In genomic region chr5:132823481-132824050, GRCh38 we compare ENCODE assay signal across 11 cellular contexts. TPM values are rescaled to one million over a fixed set of nuclear protein-coding genes. Genes with fewer than 3 reads are reported as not detected.
DNase-seq lines count a peak whose midpoint lies in the region; ATAC-seq and TF ChIP-seq lines count a peak whose summit lies in the region.
"Had no signal": no experiment of that assay in that cellular context is flagged by ENCODE, and none has a peak within 500 bp of the region (broad histone marks: within the 10 kb centered on the region; RNA-seq: fewer than 3 reads in every experiment).

No MANE protein-coding gene starts in this region.

- no peak for DNase-seq in activated naive CD8-positive, alpha-beta T cell treated with anti-CD3 and anti-CD28 coated beads, Interleukin-2, amount 50 U/mL, for 24 hours
- DNase-seq in dorsolateral prefrontal cortex = no peak
- DNase-seq in medulla oblongata (ENCODE audit: extremely low spot score) = peak; percentile 13
- DNase-seq in tibial artery = no peak
- no peak for DNase-seq in activated CD8-positive, alpha-beta T cell treated with anti-CD3 and anti-CD28 coated beads for 36 hours
- DNase-seq in lower leg skin (ENCODE audit: low spot score in 2 of 2) = no peak

- H3K4me1 ChIP-seq in tibial artery = peaks cover 0 to 26% (median 18%) of the 10 kb centered on the region in 4 donors

- peaks cover 17% of the 10 kb centered on the region for H3K27me3 Mint-ChIP-seq in activated naive CD8-positive, alpha-beta T cell
- H3K27me3 Mint-ChIP-seq in activated naive CD8-positive, alpha-beta T cell treated with anti-CD3 and anti-CD28 coated beads, Interleukin-2, amount 50 U/mL, for 24 hours = peaks cover 71% of the 10 kb centered on the region
- peaks cover 57% of the 10 kb centered on the region for H3K27me3 Mint-ChIP-seq in activated CD8-positive, alpha-beta T cell treated with anti-CD3 and anti-CD28 coated beads for 36 hours

- CTCF ChIA-PET in activated CD8-positive, alpha-beta T cell treated with anti-CD3 and anti-CD28 coated beads for 36 hours (lab: Charles Lee) = interaction anchor here (1.0 to 3.2 kb wide), 5 partner anchors 9 to 317 kb away, joined by 3 to 15 read pairs (median 3); partner anchors contain the start of gene CCNI2

- H3K36me3 ChIP-seq in tibial artery = peaks cover 0 to 14% (median 0%) of the 10 kb centered on the region in 3 donors

- H3K27ac ChIP-seq in dorsolateral prefrontal cortex = peak overlapping the region; percentile 73 to 100 (median 97)
- H3K27ac ChIP-seq in tibial artery = no peak overlapping the region
- H3K27ac ChIP-seq: SK-N-MC, upper lobe of left lung, VCaP had no signal

- intact Hi-C loops in dorsolateral prefrontal cortex (cut with DNase I) (loop anchor here (5.0 to 10.0 kb wide), 5 partner anchors 76 to 269 kb away; partner anchors contain the start of genes IL13 (in 2 of the 2), CCNI2 (in 1 of the 2), KIF3A (in 1 of the 2) and RAD50 (in 1 of the 2)), tibial artery (cut with DNase I; ENCODE audit: low total_unique reads) (no loop called here), lower leg skin (cut with DNase I; ENCODE audit: low total_unique reads) (no loop called here)
- intact Hi-C loops in activated CD8-positive, alpha-beta T cell treated with anti-CD3 and anti-CD28 coated beads for 36 hours (cut with micrococcal nuclease) = loop anchor here (5.0 to 10.0 kb wide), 2 partner anchors 76 to 439 kb away; partner anchors contain the start of gene CCNI2

- POLR2A ChIA-PET in activated CD8-positive, alpha-beta T cell treated with anti-CD3 and anti-CD28 coated beads for 36 hours (lab: Charles Lee) = interaction anchor here (0.9 to 1.3 kb wide), 2 partner anchors 9 to 202 kb away, joined by 3 read pairs; no protein-coding TSS in a partner anchor

- H3K9me3 Mint-ChIP-seq in activated naive CD8-positive, alpha-beta T cell (ENCODE audit: low read depth) = no peaks in the 10 kb centered on the region
- H3K9me3 Mint-ChIP-seq in activated naive CD8-positive, alpha-beta T cell treated with anti-CD3 and anti-CD28 coated beads, Interleukin-2, amount 50 U/mL, for 24 hours = no peaks in the 10 kb centered on the region
- H3K9me3 Mint-ChIP-seq in activated CD8-positive, alpha-beta T cell treated with anti-CD3 and anti-CD28 coated beads for 36 hours = no peaks in the 10 kb centered on the region

- ATAC-seq in activated naive CD8-positive, alpha-beta T cell treated with anti-CD3 and anti-CD28 coated beads, Interleukin-2, amount 50 U/mL, for 24 hours = no peak
- ATAC-seq in activated CD8-positive, alpha-beta T cell treated with anti-CD3 and anti-CD28 coated beads for 36 hours = no peak
- ATAC-seq in GM21723 (IDR thresholded peaks at IDR 0.05; ENCODE audit: unreplicated experiment) = no peak

- 92 to 95% methylated on average over 5 to 7 of the region's 7 CpGs for WGBS in lower leg skin, 2 donors

- no peaks in the 10 kb centered on the region for H3K9me3 ChIP-seq in tibial artery
- H3K9me3 ChIP-seq: upper lobe of left lung had no signal

- no peak for TF ChIP-seq POLR2A in lower leg skin (IDR thresholded peaks at IDR 0.05)

- no peak for TF ChIP-seq CTCF in dorsolateral prefrontal cortex (IDR thresholded peaks at IDR 0.05 in 54 of 56, conservative IDR thresholded peaks at IDR 0.05 in 2 of 56; ENCODE audit: low read depth in 1 of 56, partially characterized antibody in 56 of 56)
- TF ChIP-seq CTCF in tibial artery (IDR thresholded peaks at IDR 0.05) = no peak
- no peak for TF ChIP-seq CTCF in activated CD8-positive, alpha-beta T cell treated with anti-CD3 and anti-CD28 coated beads for 36 hours (IDR thresholded peaks at IDR 0.05)
- TF ChIP-seq CTCF in lower leg skin (IDR thresholded peaks at IDR 0.05) = no peak

- H3K27me3 ChIP-seq in dorsolateral prefrontal cortex = no peaks in the 10 kb centered on the region
- peaks cover 0 to 7% of the 10 kb centered on the region in 2 donors for H3K27me3 ChIP-seq in tibial artery

- no peak overlapping the region for H3K27ac Mint-ChIP-seq in activated naive CD8-positive, alpha-beta T cell
- no peak overlapping the region for H3K27ac Mint-ChIP-seq in activated naive CD8-positive, alpha-beta T cell treated with anti-CD3 and anti-CD28 coated beads, Interleukin-2, amount 50 U/mL, for 24 hours
- H3K27ac Mint-ChIP-seq in activated CD8-positive, alpha-beta T cell treated with anti-CD3 and anti-CD28 coated beads for 36 hours = no peak overlapping the region

- H3K4me1 Mint-ChIP-seq in activated naive CD8-positive, alpha-beta T cell (ENCODE audit: low read depth) = peaks cover 10% of the 10 kb centered on the region
- peaks cover 11% of the 10 kb centered on the region for H3K4me1 Mint-ChIP-seq in activated naive CD8-positive, alpha-beta T cell treated with anti-CD3 and anti-CD28 coated beads, Interleukin-2, amount 50 U/mL, for 24 hours
- H3K4me1 Mint-ChIP-seq in activated CD8-positive, alpha-beta T cell treated with anti-CD3 and anti-CD28 coated beads for 36 hours (ENCODE audit: low read depth) = peaks cover 10% of the 10 kb centered on the region

- H3K4me3 ChIP-seq in dorsolateral prefrontal cortex = peak overlapping the region in 37 of 59 donors; percentile 5 to 51 (median 32)
- H3K4me3 ChIP-seq in tibial artery = peak overlapping the region; percentile 33 to 51
- H3K4me3 ChIP-seq in lower leg skin (ENCODE audit: low read depth, poor library complexity, severe bottlenecking) = no peak overlapping the region
- H3K4me3 ChIP-seq: SK-N-MC had no signal

- H3K4me3 Mint-ChIP-seq in activated naive CD8-positive, alpha-beta T cell = peak overlapping the region; percentile 13
- no peak overlapping the region for H3K4me3 Mint-ChIP-seq in activated naive CD8-positive, alpha-beta T cell treated with anti-CD3 and anti-CD28 coated beads, Interleukin-2, amount 50 U/mL, for 24 hours
- no peak overlapping the region for H3K4me3 Mint-ChIP-seq in activated CD8-positive, alpha-beta T cell treated with anti-CD3 and anti-CD28 coated beads for 36 hours

- H3K36me3 Mint-ChIP-seq in activated naive CD8-positive, alpha-beta T cell = no peaks in the 10 kb centered on the region
- H3K36me3 Mint-ChIP-seq in activated naive CD8-positive, alpha-beta T cell treated with anti-CD3 and anti-CD28 coated beads, Interleukin-2, amount 50 U/mL, for 24 hours (ENCODE audit: low read depth) = no peaks in the 10 kb centered on the region
- H3K36me3 Mint-ChIP-seq in activated CD8-positive, alpha-beta T cell treated with anti-CD3 and anti-CD28 coated beads for 36 hours (ENCODE audit: low read depth) = no peaks in the 10 kb centered on the region

RNA-seq across cellular contexts. Expression of gene SHROOM1, which starts 6.9 kb away (rescaled TPM):
- 10 to 100 TPM; 14.1 to 91.8 (median 29.3) TPM for total RNA-seq in dorsolateral prefrontal cortex
- total RNA-seq in activated CD8-positive, alpha-beta T cell treated with anti-CD3 and anti-CD28 coated beads for 36 hours = 1 to 10 TPM; 2.0 to 2.1 TPM
- total RNA-seq in lower leg skin = 1 to 10 TPM; 1.2 to 3.8 (median 2.2) TPM

RNA-seq across cellular contexts. Expression of gene SOWAHA, which starts 10.5 kb away (rescaled TPM):
- total RNA-seq in dorsolateral prefrontal cortex = 100 to 1,000 TPM in 3 of 120 experiments, 10 to 100 TPM in 117; 15.4 to 106 (median 48.7) TPM
- total RNA-seq in activated CD8-positive, alpha-beta T cell treated with anti-CD3 and anti-CD28 coated beads for 36 hours = not detected
- 1 to 10 TPM in 1 of 4 donors, under 1 TPM in 3; 0.08 to 1.0 (median 0.79) TPM for total RNA-seq in lower leg skin

RNA-seq across cellular contexts. Expression of gene GDF9, which starts 42.7 kb away (rescaled TPM):
- total RNA-seq in dorsolateral prefrontal cortex (1 to 10 TPM in 95 of 120 experiments, under 1 TPM in 25; 0.34 to 3.8 (median 1.4) TPM), lower leg skin (under 1 TPM; 0.17 to 0.44 (median 0.36) TPM)
- under 1 TPM; 0.90 to 0.94 TPM for total RNA-seq in activated CD8-positive, alpha-beta T cell treated with anti-CD3 and anti-CD28 coated beads for 36 hours

RNA-seq across cellular contexts. Expression of gene UQCRQ, which starts 42.9 kb away (rescaled TPM):
- total RNA-seq in dorsolateral prefrontal cortex (100 to 1,000 TPM; 166 to 403 (median 290) TPM), lower leg skin (100 to 1,000 TPM in 2 of 4 donors, 10 to 100 TPM in 2; 56.0 to 122 (median 88.0) TPM)
- total RNA-seq in activated CD8-positive, alpha-beta T cell treated with anti-CD3 and anti-CD28 coated beads for 36 hours = 100 to 1,000 TPM; 558 to 566 TPM

RNA-seq across cellular contexts. Expression of gene SEPTIN8, which starts 46.5 kb away (rescaled TPM):
- total RNA-seq in dorsolateral prefrontal cortex (100 to 1,000 TPM; 221 to 622 (median 319) TPM), lower leg skin (10 to 100 TPM; 70.0 to 99.6 (median 87.8) TPM)
- 10 to 100 TPM; 25.2 to 27.1 TPM for total RNA-seq in activated CD8-positive, alpha-beta T cell treated with anti-CD3 and anti-CD28 coated beads for 36 hours

Comparison
In these comparisons a context has a peak if more than half of its experiments do, and no peak if none do; other contexts are left out.
1. H3K27ac ChIP-seq: peak in dorsolateral prefrontal cortex (59 of 59); none in tibial artery (0 of 2).
2. RNA of gene SOWAHA, which starts 10.5 kb away (total RNA-seq): 15.4 to 106 TPM in dorsolateral prefrontal cortex; 0.08 to 1.0 TPM in lower leg skin and not detected in activated CD8-positive, alpha-beta T cell treated with anti-CD3 and anti-CD28 coated beads for 36 hours; every median in the first group is over 4 times any median in the second.
3. intact Hi-C loops: an anchor here in dorsolateral prefrontal cortex (5.0 to 10.0 kb wide) and activated CD8-positive, alpha-beta T cell treated with anti-CD3 and anti-CD28 coated beads for 36 hours (5.0 to 10.0 kb wide); none called in tibial artery and lower leg skin.